1 cellular context compared by ENCODE assay signal in the genomic region with DNA sequence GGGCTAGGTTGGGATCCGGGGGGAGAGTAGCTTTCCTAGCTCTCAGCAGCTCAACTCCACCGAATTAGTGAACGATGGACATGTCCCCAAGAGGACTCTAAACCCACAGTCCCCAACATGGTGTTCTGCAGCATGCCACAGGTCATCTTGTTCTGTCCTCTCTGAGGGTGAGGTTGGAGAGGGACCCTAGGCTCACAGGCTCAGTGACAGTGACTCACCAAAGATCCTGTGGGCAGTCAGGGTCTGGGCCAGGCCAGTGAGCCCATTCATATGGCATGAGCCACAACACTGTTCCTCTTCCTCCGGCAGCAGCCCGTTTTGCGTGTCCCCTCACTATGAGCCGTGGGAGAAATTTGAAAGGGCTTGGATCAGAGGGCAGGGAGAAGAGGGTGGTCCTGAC.
TF ChIP-seq lines count a peak whose summit lies in the region.

No MANE protein-coding gene starts in this region.

TF ChIP-seq in endothelial cell of umbilical vein, 7 proteins besides CTCF, POLR2A, EP300 and RAD21:
- no peak for TF ChIP-seq FOS (IDR thresholded peaks at IDR 0.05; ENCODE audit: borderline replicate concordance, insufficient read depth, low read length)
- TF ChIP-seq, protein P1, sequence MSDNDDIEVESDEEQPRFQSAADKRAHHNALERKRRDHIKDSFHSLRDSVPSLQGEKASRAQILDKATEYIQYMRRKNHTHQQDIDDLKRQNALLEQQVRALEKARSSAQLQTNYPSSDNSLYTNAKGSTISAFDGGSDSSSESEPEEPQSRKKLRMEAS (IDR thresholded peaks at IDR 0.05; ENCODE audit: insufficient read depth, insufficient read length): no peak
- TF ChIP-seq POLR2AphosphoS5 (IDR thresholded peaks at IDR 0.05; ENCODE audit: insufficient read depth, low read depth, low read length): no peak
